In the genomic region with DNA sequence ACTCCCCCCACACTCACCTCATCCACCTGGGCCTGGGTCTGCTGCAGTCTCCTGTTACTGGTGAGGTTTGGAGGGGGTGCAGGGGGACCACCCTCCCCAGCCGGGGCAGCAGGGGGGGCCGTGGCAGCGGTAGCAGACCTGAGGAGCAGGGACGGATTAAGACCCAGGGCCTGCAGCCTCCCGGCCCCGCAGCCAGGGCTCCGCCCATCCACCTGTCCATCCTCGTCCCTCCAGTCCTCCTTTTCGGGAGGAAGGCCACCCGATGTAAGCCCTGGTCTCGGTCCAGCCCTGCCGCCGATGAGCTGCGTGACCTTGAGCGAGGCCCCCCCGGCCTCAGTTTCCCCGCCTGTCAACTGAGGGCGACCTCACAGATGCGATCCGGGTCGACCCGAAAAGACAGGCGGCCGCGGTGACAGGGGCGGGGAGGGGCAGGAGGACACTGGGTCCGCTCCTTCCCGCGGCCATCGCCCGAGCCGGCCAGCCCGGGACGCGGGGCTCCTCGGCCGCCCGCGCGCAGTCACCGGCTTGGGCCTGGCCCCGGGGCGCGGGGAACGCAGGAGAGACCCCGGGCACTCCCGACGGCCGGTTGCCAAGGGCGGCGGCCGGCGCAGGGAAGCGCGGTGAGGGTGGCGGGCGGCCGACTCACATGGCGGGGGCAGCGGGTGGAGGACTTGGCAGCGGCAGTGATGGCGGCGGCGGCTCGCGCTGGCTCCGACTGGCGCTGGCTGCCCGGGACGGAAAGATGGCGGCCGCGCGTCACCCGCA, we compare ENCODE assay signal across 8 cellular contexts. TPM values are rescaled to one million over a fixed set of nuclear protein-coding genes. Genes with fewer than 3 reads are reported as not detected.
DNase-seq lines count a peak whose midpoint lies in the region; ATAC-seq and TF ChIP-seq lines count a peak whose summit lies in the region.

A gene with protein sequence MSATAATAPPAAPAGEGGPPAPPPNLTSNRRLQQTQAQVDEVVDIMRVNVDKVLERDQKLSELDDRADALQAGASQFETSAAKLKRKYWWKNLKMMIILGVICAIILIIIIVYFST (minus strand): TSS at position 717 of the 765 bp plus-strand sequence. CDS start 69 bp downstream, at position 648.

- H3K27ac ChIP-seq in cingulate gyrus (ENCODE audit: low read depth, low read length): peak within 1 kb of the TSS; percentile 99

- ATAC-seq in left lobe of liver (peak; percentile 57), HG03095 (IDR thresholded peaks at IDR 0.05; ENCODE audit: unreplicated experiment) (no peak)

- DNase-seq in SIG-M5 treated with dmso at 0.1 percent for 504 hours (lab: John Stamatoyannopoulos, UW; ENCODE audit: unreplicated experiment): peak; percentile 27
- DNase-seq in SIG-M5 (lab: John Stamatoyannopoulos, UW): no peak
- peak; percentile 63 for DNase-seq in NB4 (ENCODE audit: low read depth)
- peak; percentile 79 for DNase-seq in activated CD4-positive, alpha-beta T cell treated with anti-CD3 and anti-CD28 coated beads for 1 hour
- DNase-seq in left lobe of liver (ENCODE audit: low spot score): peak; percentile 81
- peak; percentile 83 for DNase-seq in stimulated activated CD4-positive, alpha-beta T cell treated with anti-CD3 and anti-CD28 coated beads, Interleukin-4, amount 100 ng/mL, for 24 hours

- peak within 1 kb of the TSS; percentile 71 for H3K4me3 ChIP-seq in NB4 (ENCODE audit: low read depth, low read length)

- no peak for TF ChIP-seq CTCF in NB4 (IDR thresholded peaks at IDR 0.05; ENCODE audit: low read depth, low read length)

- TF ChIP-seq POLR2A in NB4 (IDR thresholded peaks at IDR 0.05; ENCODE audit: extremely low read depth, insufficient read length): peak; percentile 47

RNA-seq across cellular contexts. Expression of the gene that starts here (rescaled TPM):
- 18.1 TPM for total RNA-seq in left lobe of liver
